9 cellular contexts compared by ENCODE assay signal in the genomic region with DNA sequence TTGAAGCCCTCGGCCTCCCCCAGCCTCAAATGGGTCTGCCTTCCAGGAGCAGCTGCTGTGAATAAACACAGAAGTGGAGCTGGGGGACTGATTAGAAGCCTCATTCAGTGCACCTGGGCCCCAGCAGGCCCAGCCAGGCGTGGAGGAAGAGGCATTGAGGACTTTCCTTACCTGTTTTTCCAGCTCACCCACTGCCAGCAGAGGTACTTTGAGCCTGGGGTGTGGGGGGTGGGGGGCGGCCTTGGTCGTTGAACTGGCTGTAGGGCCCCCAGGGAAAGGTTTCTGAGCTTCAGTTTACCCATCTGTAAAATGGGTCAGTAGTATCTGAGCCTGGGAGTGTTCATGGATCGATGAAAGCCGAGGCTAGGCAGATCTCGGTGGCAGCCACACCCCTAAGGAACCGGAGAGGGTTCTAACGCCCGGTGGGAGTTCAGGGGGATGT. TPM values are rescaled to one million over a fixed set of nuclear protein-coding genes. Genes with fewer than 3 reads are reported as not detected.
DNase-seq lines count a peak whose midpoint lies in the region; ATAC-seq and TF ChIP-seq lines count a peak whose summit lies in the region.
"Had no signal": no experiment of that assay in that cellular context is flagged by ENCODE, and none has a peak within 500 bp of the region (broad histone marks: within the 10 kb centered on the region; RNA-seq: fewer than 3 reads in every experiment).

No MANE protein-coding gene starts in this region.

- no peak overlapping the region for H3K27ac Mint-ChIP-seq in activated naive CD8-positive, alpha-beta T cell treated with anti-CD3 and anti-CD28 coated beads, Interleukin-2, amount 10 ng/mL, durations not matched to agents 7 days and 5 days

- H3K4me2 ChIP-seq in mesendoderm (ENCODE audit: low read length) = peak overlapping the region; percentile 63

- H3K56ac ChIP-seq in mesendoderm (ENCODE audit: low read length) = peak overlapping the region; percentile 98

- H2BK120ac ChIP-seq in mesendoderm (ENCODE audit: low read depth, low read length) = no peak overlapping the region

- no peak overlapping the region for H2BK5ac ChIP-seq in mesendoderm (ENCODE audit: low read length)

- DNase-seq in GM13977 (ENCODE audit: low spot score) (peak; percentile 50), mesendoderm (no peak), head of caudate nucleus (no peak), inferior parietal cortex (ENCODE audit: extremely low spot score) (no peak)
- DNase-seq in activated naive CD8-positive, alpha-beta T cell treated with anti-CD3 and anti-CD28 coated beads, Interleukin-2, amount 10 ng/mL, durations not matched to agents 7 days and 5 days = no peak
- DNase-seq in stimulated activated CD4-positive, alpha-beta T cell treated with anti-CD3 and anti-CD28 coated beads, Interleukin-4, amount 100 ng/mL, for 24 hours = no peak
- no peak for DNase-seq in stimulated activated CD4-positive, alpha-beta T cell treated with anti-CD3 and anti-CD28 coated beads, Interleukin-4, amount 100 ng/mL, for 4 hours
- DNase-seq: NCI-H774 had no signal

- POLR2A ChIA-PET in activated naive CD8-positive, alpha-beta T cell treated with anti-CD3 and anti-CD28 coated beads, Interleukin-2, amount 10 ng/mL, durations not matched to agents 7 days and 5 days (lab: Charles Lee) = interaction anchor here (0.7 to 3.1 kb wide), 5 partner anchors 16 to 233 kb away, joined by 3 to 52 read pairs (median 5); no protein-coding TSS in a partner anchor

- H3K27me3 ChIP-seq in ACC112 (ENCODE audit: insufficient read depth, low read length) = no peaks in the 10 kb centered on the region; the same call in 1 of the 2 replicates
- H3K27me3 ChIP-seq in mesendoderm (ENCODE audit: insufficient read depth, low read length, poor library complexity) = no peaks in the 10 kb centered on the region

- no peak overlapping the region for H3K23ac ChIP-seq in mesendoderm (ENCODE audit: low read length)

- H3K4me3 Mint-ChIP-seq in activated naive CD8-positive, alpha-beta T cell treated with anti-CD3 and anti-CD28 coated beads, Interleukin-2, amount 10 ng/mL, durations not matched to agents 7 days and 5 days = peak overlapping the region; percentile 92

- peak overlapping the region; percentile 98 for H3K9ac ChIP-seq in mesendoderm (ENCODE audit: low read length)

- H3K4me3 ChIP-seq in ACC112 (ENCODE audit: low read depth, low read length) = peak overlapping the region; percentile 82; the same call in 1 of the 2 replicates
- H3K4me3 ChIP-seq in mesendoderm (ENCODE audit: low read length) = no peak overlapping the region

- no peak overlapping the region for H4K5ac ChIP-seq in mesendoderm (ENCODE audit: low read length)

- H3K36me3 ChIP-seq in ACC112 (ENCODE audit: insufficient read depth, low read length) = no peaks in the 10 kb centered on the region
- H3K36me3 ChIP-seq in mesendoderm (ENCODE audit: control insufficient read depth, insufficient read depth, low read length) = peaks cover 3% of the 10 kb centered on the region

- no peak overlapping the region for H2AK5ac ChIP-seq in mesendoderm (ENCODE audit: low read length)

- H3K27me3 Mint-ChIP-seq in activated naive CD8-positive, alpha-beta T cell treated with anti-CD3 and anti-CD28 coated beads, Interleukin-2, amount 10 ng/mL, durations not matched to agents 7 days and 5 days = peaks cover 2% of the 10 kb centered on the region

- H3K79me2 ChIP-seq in ACC112 (ENCODE audit: control insufficient read depth, insufficient read depth, low read length, unreplicated experiment) = no peaks in the 10 kb centered on the region
- peaks cover 48% of the 10 kb centered on the region for H3K79me2 ChIP-seq in mesendoderm (ENCODE audit: control insufficient read depth, insufficient read depth, low read length)

- H2AFZ ChIP-seq in ACC112 (ENCODE audit: low read length, unreplicated experiment) = no peak overlapping the region

- no peak overlapping the region for H3K27ac ChIP-seq in ACC112 (ENCODE audit: low read depth, low read length)
- H3K27ac ChIP-seq in mesendoderm (ENCODE audit: low read depth, low read length) = no peak overlapping the region

- no peaks in the 10 kb centered on the region for H3K9me3 Mint-ChIP-seq in activated naive CD8-positive, alpha-beta T cell treated with anti-CD3 and anti-CD28 coated beads, Interleukin-2, amount 10 ng/mL, durations not matched to agents 7 days and 5 days

- H3K4me1 ChIP-seq in ACC112 (ENCODE audit: control insufficient read depth, insufficient read depth, low read length, unreplicated experiment) (peaks cover 3% of the 10 kb centered on the region), mesendoderm (ENCODE audit: control insufficient read depth, low read depth, low read length) (peaks cover 4% of the 10 kb centered on the region)

- peak overlapping the region; percentile 2 for H3K18ac ChIP-seq in mesendoderm (ENCODE audit: low read length)

- intact Hi-C loops in head of caudate nucleus (cut with DNase I) = no loop called here

- no peak overlapping the region for H4K8ac ChIP-seq in mesendoderm (ENCODE audit: low read depth, low read length)

- in situ Hi-C loops in GM13977 (cut with MboI; ENCODE audit: low pct_unique_long_range_greater_than_20kb, low sequenced_read_pairs, unreplicated experiment) = no loop called here

- no peak overlapping the region for H3K4ac ChIP-seq in mesendoderm (ENCODE audit: low read depth, low read length)

- peaks cover 24% of the 10 kb centered on the region for H3K4me1 Mint-ChIP-seq in activated naive CD8-positive, alpha-beta T cell treated with anti-CD3 and anti-CD28 coated beads, Interleukin-2, amount 10 ng/mL, durations not matched to agents 7 days and 5 days

- no peak for TF ChIP-seq CTCF in GM13977 (IDR thresholded peaks at IDR 0.05; ENCODE audit: extremely low read depth, insufficient read depth, missing control alignments)

- H3K79me1 ChIP-seq in mesendoderm (ENCODE audit: low read length) = peaks cover 20% of the 10 kb centered on the region

- peaks cover 8% of the 10 kb centered on the region for H3K36me3 Mint-ChIP-seq in activated naive CD8-positive, alpha-beta T cell treated with anti-CD3 and anti-CD28 coated beads, Interleukin-2, amount 10 ng/mL, durations not matched to agents 7 days and 5 days

- no peak for ATAC-seq in activated naive CD8-positive, alpha-beta T cell treated with anti-CD3 and anti-CD28 coated beads, Interleukin-2, amount 10 ng/mL, durations not matched to agents 7 days and 5 days (ENCODE audit: low read depth)

- H2BK15ac ChIP-seq in mesendoderm (replicated peaks; ENCODE audit: low read depth) = no peak overlapping the region

- no CpG with 5 or more reads among the region's 10 CpGs for whole genome bisulfite sequencing in mesendoderm (ENCODE audit: extremely low coverage, insufficient coverage, low lambda C conversion rate)

RNA-seq across cellular contexts. Expression of a gene that starts 1.5 kb away (rescaled TPM):
- 10 to 100 TPM; 32.5 to 32.8 TPM for total RNA-seq in activated naive CD8-positive, alpha-beta T cell treated with anti-CD3 and anti-CD28 coated beads, Interleukin-2, amount 10 ng/mL, durations not matched to agents 7 days and 5 days
- 47.9 TPM for polyA plus RNA-seq in mesendoderm (2013, experiment 1 of 2)
- polyA plus RNA-seq in mesendoderm (2013, experiment 2 of 2) = 48.6 TPM
